ENCODE assay signal across 8 cellular contexts in genomic region chr19:2151339-2152229, GRCh38. TPM values are rescaled to one million over a fixed set of nuclear protein-coding genes. Genes with fewer than 3 reads are reported as not detected.
DNase-seq lines count a peak whose midpoint lies in the region; ATAC-seq and TF ChIP-seq lines count a peak whose summit lies in the region.

Gene AP3D1, minus strand, starts transcription at chr19:2151566. Its CDS starts 232 bp downstream, at chr19:2151334.

- H3K27ac ChIP-seq in RWPE1: peak within 1 kb of the TSS; percentile 82

- no peaks in the 10 kb centered on the region for H3K9me3 Mint-ChIP-seq in activated T-helper 17 cell treated with anti-CD3 and anti-CD28 coated beads, Interleukin-2, amount 50 U/mL, for 72 hours
- no peaks in the 10 kb centered on the region for H3K9me3 Mint-ChIP-seq in naive B cell
- no peaks in the 10 kb centered on the region for H3K9me3 Mint-ChIP-seq in stimulated activated memory B cell treated with anti-CD40 and anti-IgM and Interleukin-4, amounts not matched to agents 10 μg/mL and 1 μg/mL and 100 μg/mL, for 72 hours

- ATAC-seq in activated T-helper 17 cell treated with anti-CD3 and anti-CD28 coated beads, Interleukin-2, amount 50 U/mL, for 72 hours (replicated peaks): peak; percentile 84
- ATAC-seq in naive B cell (ENCODE audit: low read depth in 2 of 2): peak; percentile 88 to 89
- ATAC-seq in stimulated activated memory B cell treated with anti-CD40 and anti-IgM and Interleukin-4, amounts not matched to agents 10 μg/mL and 1 μg/mL and 100 μg/mL, for 72 hours: peak; percentile 98

- DNase-seq in Daoy (ENCODE audit: low read depth) (peak; percentile 100), GOT3 (lab: John Stamatoyannopoulos, UW) (peak; percentile 99), LNCaP clone FGC (ENCODE audit: low read depth) (peak; percentile 99), RWPE1 (ENCODE audit: low spot score) (peak; percentile 99), fibroblast of gingiva (ENCODE audit: low read depth) (peak; percentile 99), naive B cell (peak; percentile 100)

- H3K27me3 Mint-ChIP-seq in activated T-helper 17 cell treated with anti-CD3 and anti-CD28 coated beads, Interleukin-2, amount 50 U/mL, for 72 hours: no peaks in the 10 kb centered on the region
- H3K27me3 Mint-ChIP-seq in naive B cell: no peaks in the 10 kb centered on the region
- H3K27me3 Mint-ChIP-seq in stimulated activated memory B cell treated with anti-CD40 and anti-IgM and Interleukin-4, amounts not matched to agents 10 μg/mL and 1 μg/mL and 100 μg/mL, for 72 hours: no peaks in the 10 kb centered on the region

- no peak for TF ChIP-seq CTCF in LNCaP clone FGC (IDR thresholded peaks at IDR 0.05; ENCODE audit: control insufficient read depth, extremely low read depth, insufficient read depth)
- no peak for TF ChIP-seq CTCF in RWPE1 (conservative IDR thresholded peaks at IDR 0.05; ENCODE audit: low read depth)

- peaks cover 15% of the 10 kb centered on the region for H3K4me1 Mint-ChIP-seq in activated T-helper 17 cell treated with anti-CD3 and anti-CD28 coated beads, Interleukin-2, amount 50 U/mL, for 72 hours
- peaks cover 23 to 43% (median 39%) of the 10 kb centered on the region in 3 donors for H3K4me1 Mint-ChIP-seq in naive B cell
- peaks cover 59% of the 10 kb centered on the region for H3K4me1 Mint-ChIP-seq in stimulated activated memory B cell treated with anti-CD40 and anti-IgM and Interleukin-4, amounts not matched to agents 10 μg/mL and 1 μg/mL and 100 μg/mL, for 72 hours

- H3K27ac Mint-ChIP-seq in activated T-helper 17 cell treated with anti-CD3 and anti-CD28 coated beads, Interleukin-2, amount 50 U/mL, for 72 hours: peak within 1 kb of the TSS; percentile 93
- H3K27ac Mint-ChIP-seq in naive B cell: peak within 1 kb of the TSS; percentile 70 to 95 (median 93)
- H3K27ac Mint-ChIP-seq in stimulated activated memory B cell treated with anti-CD40 and anti-IgM and Interleukin-4, amounts not matched to agents 10 μg/mL and 1 μg/mL and 100 μg/mL, for 72 hours: peak within 1 kb of the TSS; percentile 86

- POLR2A ChIA-PET in RWPE1 (lab: Yijun Ruan, JAX; ENCODE audit: low non-redundant PET): no interaction called here

- peaks cover 42% of the 10 kb centered on the region for H3K36me3 Mint-ChIP-seq in activated T-helper 17 cell treated with anti-CD3 and anti-CD28 coated beads, Interleukin-2, amount 50 U/mL, for 72 hours (ENCODE audit: low read depth)
- no peaks in the 10 kb centered on the region for H3K36me3 Mint-ChIP-seq in naive B cell
- H3K36me3 Mint-ChIP-seq in stimulated activated memory B cell treated with anti-CD40 and anti-IgM and Interleukin-4, amounts not matched to agents 10 μg/mL and 1 μg/mL and 100 μg/mL, for 72 hours: no peaks in the 10 kb centered on the region

- peak within 1 kb of the TSS; percentile 87 for H3K4me3 ChIP-seq in LNCaP clone FGC (ENCODE audit: low read depth, low read length)

- CTCF ChIA-PET in RWPE1 (lab: Yijun Ruan, JAX): interaction anchor here (0.7 kb wide), 1 partner anchor 102 kb away, joined by 5 read pairs; no protein-coding TSS in a partner anchor

- peak within 1 kb of the TSS; percentile 94 for H3K4me3 Mint-ChIP-seq in activated T-helper 17 cell treated with anti-CD3 and anti-CD28 coated beads, Interleukin-2, amount 50 U/mL, for 72 hours
- peak within 1 kb of the TSS; percentile 75 to 93 (median 88) for H3K4me3 Mint-ChIP-seq in naive B cell
- H3K4me3 Mint-ChIP-seq in stimulated activated memory B cell treated with anti-CD40 and anti-IgM and Interleukin-4, amounts not matched to agents 10 μg/mL and 1 μg/mL and 100 μg/mL, for 72 hours: peak within 1 kb of the TSS; percentile 81

RNA-seq across cellular contexts. Expression of gene AP3D1, which starts in this region (rescaled TPM):
- total RNA-seq in Daoy (2014; rRNA removed; shearing (Covaris generic)): 79.0 and 93.3 TPM in 2 replicates
- 100 to 1,000 TPM in 1 of 2 donors, 10 to 100 TPM in 1; 83.6 to 108 TPM for total RNA-seq in activated T-helper 17 cell treated with anti-CD3 and anti-CD28 coated beads, Interleukin-2, amount 50 U/mL, for 72 hours
- 10 to 100 TPM in 5 of 6 donors, 1 to 10 TPM in 1; 6.7 to 36.3 (median 15.5) TPM for polyA plus RNA-seq in naive B cell (ENCODE audit: low read depth in 6 of 6)

Comparison
In these comparisons a context has a peak if more than half of its experiments do, and no peak if none do; other contexts are left out.
1. Peak in every context shown above with its lines: DNase-seq, ATAC-seq, H3K4me3 ChIP-seq and H3K27ac ChIP-seq.